Comparison of ENCODE assay signal across 8 cellular contexts in genomic region chr5:125326114-125326513, GRCh38.
DNase-seq lines count a peak whose midpoint lies in the region; FAIRE-seq and TF ChIP-seq lines count a peak whose summit lies in the region.
"Had no signal": no experiment of that assay in that cellular context is flagged by ENCODE, and none has a peak within 500 bp of the region (broad histone marks: within the 10 kb centered on the region; RNA-seq: fewer than 3 reads in every experiment).

No MANE protein-coding gene starts in this region.

- DNase-seq in H54 (ENCODE audit: insufficient read length, low spot score) (peak; percentile 17), NCI-H226 (peak; percentile 78), cerebellar cortex (ENCODE audit: low spot score) (peak; percentile 72), retinal pigment epithelial cell (ENCODE audit: low read depth) (peak; percentile 41), hippocampal formation (lab: John Stamatoyannopoulos, UW) (no peak), Kasumi-1 (lab: John Stamatoyannopoulos, UW) (no peak), SIG-M5 treated with dmso at 0.1 percent for 504 hours (lab: John Stamatoyannopoulos, UW; ENCODE audit: unreplicated experiment) (no peak)

- H3K4me3 ChIP-seq in retinal pigment epithelial cell (ENCODE audit: low read length), result no peak overlapping the region
- H3K4me3 ChIP-seq: right lobe of liver had no signal

- no peak for TF ChIP-seq CTCF in retinal pigment epithelial cell (conservative IDR thresholded peaks at IDR 0.05; ENCODE audit: low read depth, low read length)

- peak; percentile 91 for FAIRE-seq in H54 (lab: Jason Lieb, UNC)

- TF ChIP-seq POLR2A in H54 (IDR thresholded peaks at IDR 0.05; ENCODE audit: low read depth, low read length), result no peak

Comparison
In these comparisons a context has a peak if more than half of its experiments do, and no peak if none do; other contexts are left out.
1. DNase-seq: peak in H54 (single experiment), NCI-H226 (single experiment), cerebellar cortex (single experiment) and retinal pigment epithelial cell (single experiment); none in hippocampal formation (0 of 2), Kasumi-1 (0 of 2) and SIG-M5 treated with dmso at 0.1 percent for 504 hours (single experiment).